Comparison of ENCODE assay signal across 36 cellular contexts in genomic region chrX:1751781-1752180, GRCh38.
DNase-seq lines count a peak whose midpoint lies in the region; ATAC-seq, FAIRE-seq and TF ChIP-seq lines count a peak whose summit lies in the region.
"Had no signal": no experiment of that assay in that cellular context is flagged by ENCODE, and none has a peak within 500 bp of the region (broad histone marks: within the 10 kb centered on the region; RNA-seq: fewer than 3 reads in every experiment).

No MANE protein-coding gene starts in this region.

- CTCF ChIA-PET in HCT116 (lab: Charles Lee), result no interaction called here

- DNase-seq in HCT116 (ENCODE audit: low read depth, low spot score), result no peak
- DNase-seq in RCC 7860 (ENCODE audit: low spot score), result peak; percentile 11
- DNase-seq in glutamatergic neuron, result peak; percentile 34
- DNase-seq in activated CD4-positive, alpha-beta T cell treated with anti-CD3 and anti-CD28 coated beads, Interleukin-2, amount 50 U/mL, for 48 hours, result no peak
- DNase-seq in activated T-cell treated with anti-CD3 and anti-CD28 coated beads, Interleukin-2, amount 50 U/mL, for 24 hours, result no peak
- DNase-seq: ACHN; activated CD4-positive, alpha-beta memory T cell treated with anti-CD3 and anti-CD28 coated beads for 36 hours; activated CD4-positive, CD25-positive, alpha-beta regulatory T cell; activated CD8-positive, alpha-beta memory T cell treated with anti-CD3 and anti-CD28 coated beads, Interleukin-2, amount 50 U/mL, for 4 hours; amniotic stem cell; BE2C; DMS53; endodermal cell; GF-D8; head of caudate nucleus; left ventricle myocardium superior; NCI-H1417 treated with DMSO at 0.1 percent for 48 hours; NCI-H2029 treated with DMSO at 0.1 percent for 48 hours; NCI-H226; NCI-H526 treated with DMSO at 0.1 percent for 48 hours; NK-92 treated with Interleukin-12 subunit alpha and Interleukin-12 subunit beta, amount 100 ng/mL, for 24 hours; SHP77 treated with DMSO at 0.1 percent for 48 hours; small intestine; testis had no signal

- no peak for TF ChIP-seq POLR2A in HCT116 (IDR thresholded peaks at IDR 0.05; ENCODE audit: borderline replicate concordance, extremely low read depth, insufficient read depth, insufficient read length)

- H3K4me1 ChIP-seq in BLaER1, result peaks cover 40% of the 10 kb centered on the region
- H3K4me1 ChIP-seq in HCT116 (ENCODE audit: control insufficient read depth in 1 of 2, insufficient read depth in 2 of 2, low read length in 2 of 2), result peaks cover 23 to 30% of the 10 kb centered on the region in 2 experiments
- H3K4me1 ChIP-seq: BE2C, neural progenitor cell, parathyroid adenoma, right atrium auricular region, testis had no signal

- RAD21 ChIA-PET in HCT116 (lab: Charles Lee; ENCODE audit: low non-redundant PET in 1 of 2, low total read pairs in 2 of 2, uncharacterized antibody in 2 of 2, unreplicated experiment in 2 of 2), result no interaction called here

- intact Hi-C loops in HCT116 (cut with micrococcal nuclease), result no loop called here

- peak overlapping the region; percentile 62 for H3K4me2 ChIP-seq in BLaER1
- H3K4me2 ChIP-seq in HCT116 (ENCODE audit: low read length), result 0 out of 2 replicates have a peak overlapping the region, but pooled peaks have one; percentile 17
- H3K4me2 ChIP-seq: neural progenitor cell had no signal

- peak overlapping the region; percentile 73 for H3K27ac Mint-ChIP-seq in glutamatergic neuron (ENCODE audit: unreplicated experiment)
- no peak overlapping the region for H3K27ac Mint-ChIP-seq in activated T-cell treated with anti-CD3 and anti-CD28 coated beads, Interleukin-2, amount 50 U/mL, for 24 hours
- H3K27ac Mint-ChIP-seq: activated CD4-positive, alpha-beta memory T cell treated with anti-CD3 and anti-CD28 coated beads for 36 hours; activated naive CD4-positive, alpha-beta T cell treated with anti-CD3 and anti-CD28 coated beads, Interleukin-2, amount 50 U/mL, for 24 hours; activated T-helper 2 cell treated with anti-CD3 and anti-CD28 coated beads, Interferon-gamma antibody, Interleukin-2, Interleukin-4, amounts not matched to agents 10 μg/mL and 5 μg/mL and 100 μg/mL, durations not matched to agents 14 hours and 24 hours and 36 hours; brain; dendritic cell treated with granulocyte-macrophage colony-stimulating factor and Interleukin-4, amounts not matched to agents 40 ng/mL and 50 ng/mL, for 4 days; endodermal cell; neural progenitor cell; stimulated activated naive CD8-positive, alpha-beta T cell treated with anti-CD3 and anti-CD28 coated beads, Interleukin-15, Interleukin-2, amounts not matched to agents 100 ng/mL and 50 ng/mL, for 24 hours had no signal

- POLR2A ChIA-PET in HCT116 (lab: Charles Lee), result no interaction called here

- TF ChIP-seq RAD21 in HCT116 (IDR thresholded peaks at IDR 0.05; ENCODE audit: low read depth), result no peak

- FAIRE-seq in RCC 7860 (lab: Jason Lieb, UNC), result no peak
- FAIRE-seq: keratinocyte, small intestine had no signal

- no peaks in the 10 kb centered on the region for H3K9me2 ChIP-seq in HCT116 (ENCODE audit: insufficient read depth)

- 0 out of 2 replicates have a peak, but pooled peaks have one; percentile 46 for ATAC-seq in HCT116
- no peak for ATAC-seq in HG03280 (IDR thresholded peaks at IDR 0.05; ENCODE audit: unreplicated experiment)
- ATAC-seq: esophagus mucosa, left ventricle myocardium superior had no signal

- no peaks in the 10 kb centered on the region for H3K36me3 ChIP-seq in BLaER1
- H3K36me3 ChIP-seq in HCT116 (ENCODE audit: control insufficient read depth in 1 of 2, insufficient read depth in 2 of 2, low read length in 2 of 2), result no peaks in the 10 kb centered on the region
- H3K36me3 ChIP-seq: BE2C, neural progenitor cell, right atrium auricular region had no signal

- TF ChIP-seq CTCF in HCT116 (IDR thresholded peaks at IDR 0.05 in 2 of 3, conservative IDR thresholded peaks at IDR 0.05 in 1 of 3; ENCODE audit: borderline replicate concordance in 1 of 3, insufficient read depth in 1 of 3, low read depth in 2 of 3, low read length in 2 of 3) (no peak), glutamatergic neuron (IDR thresholded peaks at IDR 0.05; ENCODE audit: partially characterized antibody, unreplicated experiment) (no peak)

- peaks cover 3% of the 10 kb centered on the region for H3K9me3 Mint-ChIP-seq in glutamatergic neuron (ENCODE audit: unreplicated experiment)
- H3K9me3 Mint-ChIP-seq in activated T-cell treated with anti-CD3 and anti-CD28 coated beads, Interleukin-2, amount 50 U/mL, for 24 hours, result peaks cover 33% of the 10 kb centered on the region
- H3K9me3 Mint-ChIP-seq: stimulated activated naive CD8-positive, alpha-beta T cell treated with anti-CD3 and anti-CD28 coated beads, Interleukin-15, Interleukin-2, amounts not matched to agents 100 ng/mL and 50 ng/mL, for 24 hours had no signal

- H3K27me3 ChIP-seq in BLaER1 (no peaks in the 10 kb centered on the region), HCT116 (ENCODE audit: insufficient read depth, low read length) (no peaks in the 10 kb centered on the region)
- H3K27me3 ChIP-seq: BE2C, neural progenitor cell, right atrium auricular region, testis had no signal

- H3K4me3 Mint-ChIP-seq in glutamatergic neuron (ENCODE audit: unreplicated experiment), result peak overlapping the region; percentile 59
- no peak overlapping the region for H3K4me3 Mint-ChIP-seq in activated T-cell treated with anti-CD3 and anti-CD28 coated beads, Interleukin-2, amount 50 U/mL, for 24 hours
- H3K4me3 Mint-ChIP-seq: activated CD4-positive, alpha-beta memory T cell treated with anti-CD3 and anti-CD28 coated beads for 36 hours; activated naive CD4-positive, alpha-beta T cell treated with anti-CD3 and anti-CD28 coated beads, Interleukin-2, amount 50 U/mL, for 24 hours; brain; dendritic cell treated with granulocyte-macrophage colony-stimulating factor and Interleukin-4, amounts not matched to agents 40 ng/mL and 50 ng/mL, for 4 days; endodermal cell; neural progenitor cell; stimulated activated naive CD8-positive, alpha-beta T cell treated with anti-CD3 and anti-CD28 coated beads, Interleukin-15, Interleukin-2, amounts not matched to agents 100 ng/mL and 50 ng/mL, for 24 hours had no signal

- no peaks in the 10 kb centered on the region for H3K79me2 ChIP-seq in HCT116 (ENCODE audit: insufficient read depth, low read length)
- H3K79me2 ChIP-seq: parathyroid adenoma had no signal

- H3K4me1 Mint-ChIP-seq in glutamatergic neuron (ENCODE audit: low read depth, unreplicated experiment), result peaks cover 16% of the 10 kb centered on the region
- H3K4me1 Mint-ChIP-seq in activated T-cell treated with anti-CD3 and anti-CD28 coated beads, Interleukin-2, amount 50 U/mL, for 24 hours (ENCODE audit: low read depth), result no peaks in the 10 kb centered on the region
- H3K4me1 Mint-ChIP-seq: activated naive CD4-positive, alpha-beta T cell treated with anti-CD3 and anti-CD28 coated beads, Interleukin-2, amount 50 U/mL, for 24 hours; brain; endodermal cell; neural progenitor cell had no signal

- no peak overlapping the region for H2AFZ ChIP-seq in HCT116 (ENCODE audit: low read depth, low read length, poor library complexity, severe bottlenecking)
- H2AFZ ChIP-seq: neural progenitor cell, parathyroid adenoma had no signal

- H3K27ac ChIP-seq in BLaER1 (0 out of 2 replicates have a peak overlapping the region, but pooled peaks have one; percentile 22), HCT116 (ENCODE audit: low read depth, low read length) (no peak overlapping the region)
- H3K27ac ChIP-seq: neural progenitor cell, parathyroid adenoma, right atrium auricular region, testis had no signal

- no peaks in the 10 kb centered on the region for H3K36me3 Mint-ChIP-seq in glutamatergic neuron (ENCODE audit: unreplicated experiment)
- H3K36me3 Mint-ChIP-seq in activated T-cell treated with anti-CD3 and anti-CD28 coated beads, Interleukin-2, amount 50 U/mL, for 24 hours (ENCODE audit: low read depth), result peaks cover 27% of the 10 kb centered on the region
- H3K36me3 Mint-ChIP-seq: brain, neural progenitor cell had no signal

- peaks cover 43% of the 10 kb centered on the region for H3K9me3 ChIP-seq in BLaER1
- peaks cover 0 to 6% of the 10 kb centered on the region in 2 experiments; a peak in 1 of 4 replicates for H3K9me3 ChIP-seq in HCT116 (ENCODE audit: control insufficient read depth in 1 of 2, insufficient read depth in 1 of 2, low read depth in 1 of 2, low read length in 2 of 2)
- H3K9me3 ChIP-seq: BE2C, testis had no signal

- H4K20me1 ChIP-seq in BLaER1, result no peaks in the 10 kb centered on the region
- H4K20me1 ChIP-seq in HCT116 (ENCODE audit: insufficient read depth), result no peaks in the 10 kb centered on the region

- BruUV-seq in HCT116 (replicated peaks; lab: Mats Ljungman, UMichigan), result no TSS peak

- H3K9ac ChIP-seq in BLaER1 (no peak overlapping the region), HCT116 (ENCODE audit: low read length) (no peak overlapping the region)
- H3K9ac ChIP-seq: neural progenitor cell, parathyroid adenoma had no signal

- H3K4me3 ChIP-seq in BLaER1, result no peak overlapping the region
- H3K4me3 ChIP-seq in HCT116 (replicated peaks in 1 of 2; ENCODE audit: low read depth in 1 of 2, low read length in 2 of 2), result no peak overlapping the region
- H3K4me3 ChIP-seq: neural progenitor cell, right atrium auricular region, testis had no signal

- H3K27me3 Mint-ChIP-seq in glutamatergic neuron (ENCODE audit: unreplicated experiment), result peaks cover 3% of the 10 kb centered on the region
- no peaks in the 10 kb centered on the region for H3K27me3 Mint-ChIP-seq in activated T-cell treated with anti-CD3 and anti-CD28 coated beads, Interleukin-2, amount 50 U/mL, for 24 hours
- H3K27me3 Mint-ChIP-seq: activated CD4-positive, alpha-beta memory T cell treated with anti-CD3 and anti-CD28 coated beads for 36 hours; dendritic cell treated with granulocyte-macrophage colony-stimulating factor and Interleukin-4, amounts not matched to agents 40 ng/mL and 50 ng/mL, for 4 days; stimulated activated naive CD8-positive, alpha-beta T cell treated with anti-CD3 and anti-CD28 coated beads, Interleukin-15, Interleukin-2, amounts not matched to agents 100 ng/mL and 50 ng/mL, for 24 hours had no signal

TF ChIP-seq in HCT116, 20 proteins besides CTCF, POLR2A, EP300 and RAD21:
- TF ChIP-seq SRF (IDR thresholded peaks at IDR 0.05; ENCODE audit: low read depth) (no peak), TCF7L2 (IDR thresholded peaks at IDR 0.05; ENCODE audit: borderline replicate concordance, extremely low read depth, insufficient read depth, insufficient read length) (peak; percentile 23), FOSL1 (IDR thresholded peaks at IDR 0.05; ENCODE audit: low read depth) (peak; percentile 10; the same call in 1 of the 2 replicates), EZH2 (IDR thresholded peaks at IDR 0.05) (no peak), YY1 (IDR thresholded peaks at IDR 0.05; ENCODE audit: extremely low read depth, insufficient replicate concordance, low read depth, low read length) (no peak), EGR1 (IDR thresholded peaks at IDR 0.05; ENCODE audit: low read depth) (no peak)

Comparison
In these comparisons a context has a peak if more than half of its experiments do, and no peak if none do; other contexts are left out.
1. DNase-seq: peak in RCC 7860 (single experiment) and glutamatergic neuron (single experiment); none in HCT116 (single experiment), activated CD4-positive, alpha-beta T cell treated with anti-CD3 and anti-CD28 coated beads, Interleukin-2, amount 50 U/mL, for 48 hours (0 of 2) and activated T-cell treated with anti-CD3 and anti-CD28 coated beads, Interleukin-2, amount 50 U/mL, for 24 hours (single experiment).